In genomic region chr5:92364986-92365550, GRCh38 we compare ENCODE assay signal across 1 cellular context.
TF ChIP-seq lines count a peak whose summit lies in the region.

No MANE protein-coding gene starts in this region.

TF ChIP-seq in SK-N-SH, 30 proteins besides CTCF, POLR2A, EP300 and RAD21 (continued from another document):
- TF ChIP-seq MAX (IDR thresholded peaks at IDR 0.05; ENCODE audit: low read depth) (no peak), RFX5 (IDR thresholded peaks at IDR 0.05; ENCODE audit: low read length) (no peak), RXRA (IDR thresholded peaks at IDR 0.05; ENCODE audit: borderline replicate concordance, low read depth) (no peak), FOXJ3 (CRISPR knock-in tag; IDR thresholded peaks at IDR 0.05) (no peak)
